In genomic region chr9:121652037-121652837, GRCh38 we compare ENCODE assay signal across 8 cellular contexts. TPM values are rescaled to one million over a fixed set of nuclear protein-coding genes. Genes with fewer than 3 reads are reported as not detected.
DNase-seq lines count a peak whose midpoint lies in the region; ATAC-seq and TF ChIP-seq lines count a peak whose summit lies in the region.

No MANE protein-coding gene starts in this region.

- no peaks in the 10 kb centered on the region for H3K9me3 Mint-ChIP-seq in activated T-cell treated with anti-CD3 and anti-CD28 coated beads, Interleukin-2, amount 50 U/mL, for 24 hours
- no peaks in the 10 kb centered on the region for H3K9me3 Mint-ChIP-seq in type B pancreatic cell

- TF ChIP-seq CTCF in type B pancreatic cell (conservative IDR thresholded peaks at IDR 0.05) = no peak

- peak overlapping the region; percentile 38 for H3K4me3 Mint-ChIP-seq in activated T-cell treated with anti-CD3 and anti-CD28 coated beads, Interleukin-2, amount 50 U/mL, for 24 hours
- H3K4me3 Mint-ChIP-seq in type B pancreatic cell = peak overlapping the region; percentile 96

- DNase-seq in activated T-cell treated with anti-CD3 and anti-CD28 coated beads, Interleukin-2, amount 50 U/mL, for 24 hours = no peak
- no peak for DNase-seq in activated T-cell treated with anti-CD3 and anti-CD28 coated beads, Interleukin-2, amount 50 U/mL, for 1 hour
- DNase-seq in caudate nucleus (lab: John Stamatoyannopoulos, UW) = peak in 1 of 61 donors; percentile 49
- DNase-seq in lung microvascular endothelial cell (ENCODE audit: low read depth in 2 of 2) = peak; percentile 19 to 30
- DNase-seq in type B pancreatic cell (ENCODE audit: extremely low spot score, unreplicated experiment) = peak; percentile 69
- no peak for DNase-seq in NCI-H2227 treated with DMSO at 0.1 percent for 48 hours (lab: John Stamatoyannopoulos, UW)

- ATAC-seq in HG03469 (IDR thresholded peaks at IDR 0.05; ENCODE audit: unreplicated experiment) (no peak), HG03097 (IDR thresholded peaks at IDR 0.05; ENCODE audit: low FRiP score, unreplicated experiment) (no peak)

- no peaks in the 10 kb centered on the region for H3K36me3 Mint-ChIP-seq in activated T-cell treated with anti-CD3 and anti-CD28 coated beads, Interleukin-2, amount 50 U/mL, for 24 hours (ENCODE audit: low read depth)
- H3K36me3 Mint-ChIP-seq in type B pancreatic cell = peaks cover 3% of the 10 kb centered on the region

- peak overlapping the region; percentile 1 for H3K27ac ChIP-seq in caudate nucleus (ENCODE audit: low read depth, low read length)

- H3K27me3 Mint-ChIP-seq in activated T-cell treated with anti-CD3 and anti-CD28 coated beads, Interleukin-2, amount 50 U/mL, for 24 hours = peaks cover 74% of the 10 kb centered on the region
- H3K27me3 Mint-ChIP-seq in type B pancreatic cell = no peaks in the 10 kb centered on the region

- peaks cover 16% of the 10 kb centered on the region for H3K4me1 Mint-ChIP-seq in activated T-cell treated with anti-CD3 and anti-CD28 coated beads, Interleukin-2, amount 50 U/mL, for 24 hours (ENCODE audit: low read depth)
- peaks cover 45% of the 10 kb centered on the region for H3K4me1 Mint-ChIP-seq in type B pancreatic cell (ENCODE audit: unreplicated experiment)

- H3K27ac Mint-ChIP-seq in activated T-cell treated with anti-CD3 and anti-CD28 coated beads, Interleukin-2, amount 50 U/mL, for 24 hours = no peak overlapping the region
- H3K27ac Mint-ChIP-seq in type B pancreatic cell = peak overlapping the region; percentile 84

RNA-seq across cellular contexts. Expression of gene DAB2IP, which starts 0.8 kb away (rescaled TPM):
- 14.1 and 16.3 TPM in 2 replicates for total RNA-seq in lung microvascular endothelial cell
- total RNA-seq in type B pancreatic cell (ENCODE audit: low replicate concordance) = 49.7 and 57.2 TPM in 2 replicates

Comparison
In these comparisons a context has a peak if more than half of its experiments do, and no peak if none do; other contexts are left out.
1. DNase-seq: peak in lung microvascular endothelial cell (2 of 2) and type B pancreatic cell (single experiment); none in activated T-cell treated with anti-CD3 and anti-CD28 coated beads, Interleukin-2, amount 50 U/mL, for 24 hours (single experiment), activated T-cell treated with anti-CD3 and anti-CD28 coated beads, Interleukin-2, amount 50 U/mL, for 1 hour (single experiment) and NCI-H2227 treated with DMSO at 0.1 percent for 48 hours (single experiment).